19 cellular contexts compared by ENCODE assay signal in genomic region chr5:90279091-90279490, GRCh38.
"Had no signal": no experiment of that assay in that cellular context is flagged by ENCODE, and none has a peak within 500 bp of the region (broad histone marks: within the 10 kb centered on the region; RNA-seq: fewer than 3 reads in every experiment).

No MANE protein-coding gene starts in this region.

- H3K27me3 Mint-ChIP-seq: activated naive CD8-positive, alpha-beta T cell treated with anti-CD3 and anti-CD28 coated beads for 36 hours had no signal

- H3K27ac Mint-ChIP-seq: activated naive CD8-positive, alpha-beta T cell treated with anti-CD3 and anti-CD28 coated beads for 36 hours; activated T-helper 2 cell treated with anti-CD3 and anti-CD28 coated beads, Interferon-gamma antibody, Interleukin-2, Interleukin-4, amounts not matched to agents 10 μg/mL and 5 μg/mL and 100 μg/mL, durations not matched to agents 14 hours and 24 hours and 36 hours; natural killer cell treated with Interleukin-12 subunit alpha and Interleukin-12 subunit beta and Interleukin-15 and Interleukin-18, amount 100 ng/mL, for 72 hours; WTC11 had no signal

- H3K27ac ChIP-seq: cardiac muscle cell, neutrophil, pancreas, thyroid gland had no signal

- H3K36me3 Mint-ChIP-seq: activated naive CD8-positive, alpha-beta T cell treated with anti-CD3 and anti-CD28 coated beads for 36 hours; natural killer cell treated with Interleukin-12 subunit alpha and Interleukin-12 subunit beta and Interleukin-15 and Interleukin-18, amount 100 ng/mL, for 72 hours; WTC11 had no signal

- H3K4me1 Mint-ChIP-seq: activated naive CD8-positive, alpha-beta T cell treated with anti-CD3 and anti-CD28 coated beads for 36 hours had no signal

- ATAC-seq: activated T-cell treated with anti-CD3 and anti-CD28 coated beads, Interleukin-2, amount 50 U/mL, for 4 hours; left ventricle myocardium superior; natural killer cell treated with Interleukin-12 subunit alpha and Interleukin-12 subunit beta and Interleukin-15 and Interleukin-18, amount 100 ng/mL, for 72 hours; pancreas; right cardiac atrium; stimulated activated naive CD8-positive, alpha-beta T cell treated with anti-CD3 and anti-CD28 coated beads, Interleukin-15, Interleukin-2, amounts not matched to agents 100 U/mL and 50 U/mL, for 24 hours; WTC11 had no signal

- DNase-seq: activated naive CD4-positive, alpha-beta T cell treated with Interleukin-2 at 50 U/mL for 16 hours; activated naive CD8-positive, alpha-beta T cell treated with anti-CD3 and anti-CD28 coated beads for 36 hours; activated T-cell treated with anti-CD3 and anti-CD28 coated beads, Interleukin-2, amount 50 U/mL, for 4 hours; amniotic stem cell; effector CD4-positive, alpha-beta T cell; hippocampal formation; left ventricle myocardium superior; pancreas; right cardiac atrium; stimulated activated CD4-positive, alpha-beta T cell treated with anti-CD3 and anti-CD28 coated beads, Interleukin-4, amount 100 ng/mL, for 24 hours; stimulated activated naive CD8-positive, alpha-beta T cell treated with anti-CD3 and anti-CD28 coated beads, Interleukin-15, Interleukin-2, amounts not matched to agents 100 U/mL and 50 U/mL, for 24 hours; substantia nigra; T-helper 9 cell; thyroid gland had no signal

- H3K27me3 ChIP-seq: cardiac muscle cell, neutrophil, thyroid gland had no signal

- H3K4me3 Mint-ChIP-seq: activated naive CD8-positive, alpha-beta T cell treated with anti-CD3 and anti-CD28 coated beads for 36 hours; activated T-cell treated with anti-CD3 and anti-CD28 coated beads, Interleukin-2, amount 50 U/mL, for 4 hours; natural killer cell treated with Interleukin-12 subunit alpha and Interleukin-12 subunit beta and Interleukin-15 and Interleukin-18, amount 100 ng/mL, for 72 hours; WTC11 had no signal

- H3K9me3 Mint-ChIP-seq: activated naive CD8-positive, alpha-beta T cell treated with anti-CD3 and anti-CD28 coated beads for 36 hours; activated T-cell treated with anti-CD3 and anti-CD28 coated beads, Interleukin-2, amount 50 U/mL, for 4 hours; activated T-helper 2 cell treated with anti-CD3 and anti-CD28 coated beads, Interferon-gamma antibody, Interleukin-2, Interleukin-4, amounts not matched to agents 10 μg/mL and 5 μg/mL and 100 μg/mL, durations not matched to agents 14 hours and 24 hours and 36 hours; natural killer cell treated with Interleukin-12 subunit alpha and Interleukin-12 subunit beta and Interleukin-15 and Interleukin-18, amount 100 ng/mL, for 72 hours; WTC11 had no signal

- H3K9me3 ChIP-seq: neutrophil, pancreas, thyroid gland had no signal

- H3K4me3 ChIP-seq: cardiac muscle cell, pancreas, thyroid gland had no signal

- H3K4me1 ChIP-seq: pancreas, thyroid gland had no signal

- H3K36me3 ChIP-seq: cardiac muscle cell, neutrophil, pancreas, thyroid gland had no signal
